ENCODE assay signal across 9 cellular contexts in genomic region chr18:31977270-31977872, GRCh38. TPM values are rescaled to one million over a fixed set of nuclear protein-coding genes. Genes with fewer than 3 reads are reported as not detected.
DNase-seq lines count a peak whose midpoint lies in the region; ATAC-seq, FAIRE-seq and TF ChIP-seq lines count a peak whose summit lies in the region.
"Had no signal": no experiment of that assay in that cellular context is flagged by ENCODE, and none has a peak within 500 bp of the region (broad histone marks: within the 10 kb centered on the region; RNA-seq: fewer than 3 reads in every experiment).

No MANE protein-coding gene starts in this region.

- peak overlapping the region; percentile 30; the same call in 1 of the 2 replicates for H2AFZ ChIP-seq in GM23338
- H2AFZ ChIP-seq in OCI-LY7 (ENCODE audit: low read length) = no peak overlapping the region

- intact Hi-C loops in CD4-positive, alpha-beta T cell (cut with DNase I, micrococcal nuclease) = loop anchor here (5.0 kb wide), 3 partner anchors 40 to 420 kb away; partner anchors contain the start of gene RNF125 (in 1 of the 2)
- intact Hi-C loops in OCI-LY7 (cut with micrococcal nuclease; ENCODE audit: unreplicated experiment) = loop anchor here (5.0 to 10.0 kb wide), 2 partner anchors 155 to 423 kb away; no protein-coding TSS in a partner anchor

- no peaks in the 10 kb centered on the region for H3K27me3 Mint-ChIP-seq in CD4-positive, alpha-beta T cell
- H3K27me3 Mint-ChIP-seq in GM23338 (ENCODE audit: insufficient read depth, low read depth, poor library complexity) = peaks cover 5% of the 10 kb centered on the region

- no peak for TF ChIP-seq POLR2A in suprapubic skin (IDR thresholded peaks at IDR 0.05)

- H3K9me3 ChIP-seq in CD4-positive, alpha-beta T cell (ENCODE audit: control insufficient read depth, low read length) = peaks cover 39% of the 10 kb centered on the region
- H3K9me3 ChIP-seq in OCI-LY7 (ENCODE audit: low read length) = no peaks in the 10 kb centered on the region
- peaks cover 19% of the 10 kb centered on the region for H3K9me3 ChIP-seq in suprapubic skin

- no peaks in the 10 kb centered on the region for H3K4me1 Mint-ChIP-seq in CD4-positive, alpha-beta T cell (ENCODE audit: low read depth)
- no peaks in the 10 kb centered on the region for H3K4me1 Mint-ChIP-seq in GM23338

- POLR2A ChIA-PET in CD4-positive, alpha-beta T cell (lab: Charles Lee) = interaction anchor here (1.9 kb wide), 1 partner anchor 41 kb away, joined by 6 read pairs; the partner anchor contains the start of gene RNF125
- POLR2A ChIA-PET in OCI-LY7 (lab: Charles Lee) = no interaction called here

- peaks cover 14% of the 10 kb centered on the region for H3K9me3 Mint-ChIP-seq in CD4-positive, alpha-beta T cell
- H3K9me3 Mint-ChIP-seq in GM23338 = peaks cover 71% of the 10 kb centered on the region

- H3K4me1 ChIP-seq in GM23338 (ENCODE audit: insufficient read depth) = no peaks in the 10 kb centered on the region
- H3K4me1 ChIP-seq in OCI-LY7 (ENCODE audit: insufficient read depth, low read length, poor library complexity, severe bottlenecking) = no peaks in the 10 kb centered on the region
- no peaks in the 10 kb centered on the region for H3K4me1 ChIP-seq in suprapubic skin

- H3K36me3 ChIP-seq in GM23338 (ENCODE audit: insufficient read depth) (no peaks in the 10 kb centered on the region; the same call in 1 of the 2 replicates), OCI-LY7 (ENCODE audit: insufficient read depth, low read length) (no peaks in the 10 kb centered on the region), bronchial epithelial cell (ENCODE audit: control insufficient read depth, insufficient read depth, low read length) (no peaks in the 10 kb centered on the region), suprapubic skin (no peaks in the 10 kb centered on the region)

- H3K27ac ChIP-seq in CD4-positive, alpha-beta T cell (ENCODE audit: low read depth, low read length) = no peak overlapping the region
- no peak overlapping the region for H3K27ac ChIP-seq in GM23338 (ENCODE audit: low read depth)
- no peak overlapping the region for H3K27ac ChIP-seq in OCI-LY7 (ENCODE audit: low read depth, low read length, poor library complexity, severe bottlenecking)
- H3K27ac ChIP-seq in suprapubic skin = no peak overlapping the region
- H3K27ac ChIP-seq: skin epidermis had no signal

- no peak for ATAC-seq in CD4-positive, alpha-beta T cell (ENCODE audit: poor library complexity)
- ATAC-seq in GM23338 = peak; percentile 86

- FAIRE-seq in bronchial epithelial cell (lab: Jason Lieb, UNC) = no peak

- H3K79me2 ChIP-seq in GM23338 (replicated peaks; ENCODE audit: insufficient read depth) = no peaks in the 10 kb centered on the region
- no peaks in the 10 kb centered on the region for H3K79me2 ChIP-seq in OCI-LY7 (ENCODE audit: insufficient read depth, low read depth, low read length)

- WGBS in suprapubic skin = 76% methylated on average over 9 of the region's 9 CpGs

- H3K4me3 ChIP-seq in GM23338 = no peak overlapping the region
- no peak overlapping the region for H3K4me3 ChIP-seq in OCI-LY7 (ENCODE audit: low read depth, low read length, poor library complexity, severe bottlenecking)
- no peak overlapping the region for H3K4me3 ChIP-seq in bronchial epithelial cell (ENCODE audit: low read depth, low read length)
- no peak overlapping the region for H3K4me3 ChIP-seq in suprapubic skin
- H3K4me3 ChIP-seq: skin epidermis had no signal

- BruUV-seq in OCI-LY7 (replicated peaks; lab: Mats Ljungman, UMichigan) = no TSS peak

- H3K9me2 ChIP-seq in GM23338 (ENCODE audit: insufficient read depth) (peaks cover 2% of the 10 kb centered on the region; the same call in 1 of the 2 replicates), OCI-LY7 (ENCODE audit: insufficient read depth, low read length) (no peaks in the 10 kb centered on the region)

- CTCF ChIA-PET in CD4-positive, alpha-beta T cell (lab: Charles Lee) = interaction anchor here (0.6 to 1.4 kb wide), 10 partner anchors 9 to 255 kb away, joined by 3 to 5 read pairs (median 3); no protein-coding TSS in a partner anchor
- CTCF ChIA-PET in OCI-LY7 (lab: Charles Lee; ENCODE audit: unreplicated experiment) = no interaction called here

- H3K4me2 ChIP-seq in GM23338 (no peak overlapping the region), OCI-LY7 (ENCODE audit: low read length) (no peak overlapping the region)

- H4K20me1 ChIP-seq in GM23338 (replicated peaks; ENCODE audit: insufficient read depth) (no peaks in the 10 kb centered on the region), OCI-LY7 (ENCODE audit: insufficient read depth, low read length) (no peaks in the 10 kb centered on the region)

- peak; percentile 68 for TF ChIP-seq CTCF in CD4-positive, alpha-beta T cell (IDR thresholded peaks at IDR 0.05)
- TF ChIP-seq CTCF in GM23338 (conservative IDR thresholded peaks at IDR 0.05; ENCODE audit: low read depth in 2 of 2) (peak; percentile 87 to 91), OCI-LY7 (conservative IDR thresholded peaks at IDR 0.05; ENCODE audit: low read length) (peak; percentile 72), bronchial epithelial cell (IDR thresholded peaks at IDR 0.05; ENCODE audit: insufficient read depth, low read length, severe bottlenecking) (peak; percentile 50), suprapubic skin (IDR thresholded peaks at IDR 0.05) (peak; percentile 32 to 46)

- peaks cover 7% of the 10 kb centered on the region for H3K36me3 Mint-ChIP-seq in CD4-positive, alpha-beta T cell (ENCODE audit: low read depth)
- H3K36me3 Mint-ChIP-seq in GM23338 (ENCODE audit: low read depth) = peaks cover 44% of the 10 kb centered on the region

- no peak overlapping the region for H3K4me3 Mint-ChIP-seq in CD4-positive, alpha-beta T cell
- no peak overlapping the region for H3K4me3 Mint-ChIP-seq in GM23338

- DNase-seq in CD4-positive, alpha-beta T cell = peak in 4 of 10 experiments; percentile 4 to 15 (median 8)
- DNase-seq in GM23338 (ENCODE audit: low spot score) (peak; percentile 89), OCI-LY7 (ENCODE audit: low spot score) (peak; percentile 48), bronchial epithelial cell (ENCODE audit: low read depth) (peak; percentile 29), kidney glomerular epithelial cell (lab: John Stamatoyannopoulos, UW) (peak; percentile 38), suprapubic skin (ENCODE audit: low spot score in 2 of 2) (no peak), NCI-H187 treated with DMSO at 0.1 percent for 48 hours (lab: John Stamatoyannopoulos, UW) (no peak), HPDE6-E6E7 (ENCODE audit: extremely low spot score) (no peak)

- no peaks in the 10 kb centered on the region for H3K27me3 ChIP-seq in CD4-positive, alpha-beta T cell (ENCODE audit: control insufficient read depth, insufficient read depth, low read length)
- H3K27me3 ChIP-seq in GM23338 (ENCODE audit: insufficient read depth) (no peaks in the 10 kb centered on the region), bronchial epithelial cell (ENCODE audit: control insufficient read depth, insufficient read depth, low read length) (no peaks in the 10 kb centered on the region), suprapubic skin (no peaks in the 10 kb centered on the region)

- H3K27ac Mint-ChIP-seq in CD4-positive, alpha-beta T cell = no peak overlapping the region
- H3K27ac Mint-ChIP-seq in GM23338 = no peak overlapping the region

- no peaks in the 10 kb centered on the region for H3F3A ChIP-seq in GM23338 (replicated peaks; ENCODE audit: low read depth)

- TF ChIP-seq EP300 in suprapubic skin (IDR thresholded peaks at IDR 0.05) = no peak

TF ChIP-seq in GM23338, 12 proteins besides CTCF, POLR2A, EP300 and RAD21:
- TF ChIP-seq ETS1 (IDR thresholded peaks at IDR 0.05) = no peak
- peak; percentile 46; the same call in 1 of the 2 replicates for TF ChIP-seq CREB1 (CRISPR knock-in tag; IDR thresholded peaks at IDR 0.05; ENCODE audit: low read depth)
TF ChIP-seq in GM23338: peak in this region for 1.

RNA-seq across cellular contexts. Expression of gene TRAPPC8, which starts 34.4 kb away (rescaled TPM):
- 10 to 100 TPM; 24.4 to 26.3 TPM for total RNA-seq in CD4-positive, alpha-beta T cell
- total RNA-seq in GM23338 (2014; rRNA removed; shearing (Covaris generic)) = 45.5 and 66.2 TPM in 2 replicates
- polyA plus RNA-seq in GM23338 (2016; fragmentation: Nextera tagmentation; extraction: Ambion mirVana) = 20.1 and 27.2 TPM in 2 replicates
- total RNA-seq in OCI-LY7 (2014; rRNA removed; shearing (Covaris generic)) = 23.4 and 34.3 TPM in 2 replicates
- total RNA-seq in OCI-LY7 (2022) (22.2 and 22.8 TPM in 2 replicates), bronchial epithelial cell (37.4 and 37.9 TPM in 2 replicates), suprapubic skin (10 to 100 TPM; 36.9 to 56.2 (median 42.8) TPM)

RNA-seq across cellular contexts. Expression of gene RNF125, which starts 41.3 kb away (rescaled TPM):
- total RNA-seq in CD4-positive, alpha-beta T cell = 100 to 1,000 TPM; 107 to 112 TPM
- 29.2 and 34.8 TPM in 2 replicates for total RNA-seq in GM23338 (2014; rRNA removed; shearing (Covaris generic))
- polyA plus RNA-seq in GM23338 (2016; fragmentation: Nextera tagmentation; extraction: Ambion mirVana) = 10.9 and 11.4 TPM in 2 replicates
- 1.2 TPM in 2 replicates for total RNA-seq in OCI-LY7 (2014; rRNA removed; shearing (Covaris generic))
- total RNA-seq in OCI-LY7 (2022) (2.2 and 3.2 TPM in 2 replicates), bronchial epithelial cell (0.90 and 1.3 TPM in 2 replicates), suprapubic skin (10 to 100 TPM in 3 of 4 donors, 1 to 10 TPM in 1; 5.7 to 13.4 (median 11.2) TPM)

Comparison
In these comparisons a context has a peak if more than half of its experiments do, and no peak if none do; other contexts are left out.
1. DNase-seq: peak in GM23338 (single experiment), OCI-LY7 (single experiment), bronchial epithelial cell (single experiment) and kidney glomerular epithelial cell (single experiment); none in suprapubic skin (0 of 2), NCI-H187 treated with DMSO at 0.1 percent for 48 hours (single experiment) and HPDE6-E6E7 (single experiment).
2. CTCF ChIP-seq: peak in every context shown above with its lines; median percentile 89 in GM23338; 72 in OCI-LY7; 68 in CD4-positive, alpha-beta T cell; 50 in bronchial epithelial cell; 39 in suprapubic skin.